30 cellular contexts compared by ENCODE assay signal in the genomic region with DNA sequence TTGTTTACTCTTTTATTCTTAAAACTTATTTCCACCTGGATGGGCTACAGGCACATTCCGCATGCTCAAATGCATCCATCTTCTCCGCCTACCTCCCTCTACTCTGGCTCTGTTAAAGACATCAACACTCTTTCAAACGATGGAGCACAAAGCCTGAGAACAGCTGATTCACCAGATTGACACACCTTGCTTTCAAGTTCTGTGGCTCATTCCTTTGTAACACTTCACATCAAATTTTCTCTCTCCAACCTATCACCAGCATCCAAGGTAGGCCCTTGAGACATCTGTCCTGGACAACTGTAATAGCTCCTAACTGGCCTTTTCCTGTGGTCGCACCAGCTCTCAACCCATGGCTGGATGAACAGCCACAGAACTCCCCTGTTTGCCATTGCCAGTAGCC.
"Had no signal": no experiment of that assay in that cellular context is flagged by ENCODE, and none has a peak within 500 bp of the region (broad histone marks: within the 10 kb centered on the region; RNA-seq: fewer than 3 reads in every experiment).

No MANE protein-coding gene starts in this region.

- H3K36me3 ChIP-seq: MG63 had no signal

- H3K4me3 ChIP-seq: MG63 had no signal

- H3K27ac ChIP-seq: KMS-11 had no signal

- H3K9me3 ChIP-seq: MG63 had no signal

- H3K27me3 ChIP-seq: MG63 had no signal

- H3K9ac ChIP-seq: KMS-11 had no signal

- H3K4me2 ChIP-seq: KMS-11 had no signal

- DNase-seq: Karpas-422, Kasumi-1, MG63, MM.1S, MV-4-11, NCI-H1048, NCI-H1105, NCI-H1105 treated with DMSO at 0.1 percent for 48 hours, NCI-H1417 treated with DMSO at 0.1 percent for 48 hours, NCI-H1436, NCI-H1436 treated with DMSO at 0.1 percent for 48 hours, NCI-H146, NCI-H1694, NCI-H1694 treated with DMSO at 0.1 percent for 48 hours, NCI-H187, NCI-H187 treated with DMSO at 0.1 percent for 48 hours, NCI-H1930, NCI-H2029, NCI-H2029 treated with DMSO at 0.1 percent for 48 hours, NCI-H2081, NCI-H2081 treated with DMSO at 0.1 percent for 48 hours, NCI-H2107, NCI-H2171, NCI-H2171 treated with DMSO at 0.1 percent for 48 hours, NCI-H2227 treated with DMSO at 0.1 percent for 48 hours, NCI-H226, NCI-H446, NCI-H446 treated with DMSO at 0.1 percent for 48 hours, NCI-H510A had no signal
